In the genomic region with DNA sequence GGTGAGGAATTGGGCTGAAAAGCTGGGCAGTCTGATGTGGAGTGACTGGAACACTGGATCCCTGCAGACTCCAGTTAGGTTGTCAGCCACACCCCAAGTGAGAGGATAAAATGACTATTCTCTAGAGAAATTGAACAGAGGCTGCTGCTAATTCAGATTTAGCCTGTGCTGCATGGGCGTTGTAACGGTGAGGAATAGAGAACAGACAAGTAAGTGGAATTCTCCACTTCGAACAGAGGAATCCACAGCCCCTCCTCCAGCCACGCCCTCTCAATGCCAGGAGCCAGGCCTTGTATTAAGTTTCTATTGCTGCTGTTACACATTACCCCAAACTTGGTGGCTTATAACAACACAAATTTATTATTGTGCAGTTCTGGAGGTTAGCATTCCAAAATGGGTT, we compare ENCODE assay signal across 4 cellular contexts.
"Had no signal": no experiment of that assay in that cellular context is flagged by ENCODE, and none has a peak within 500 bp of the region (broad histone marks: within the 10 kb centered on the region; RNA-seq: fewer than 3 reads in every experiment).

No MANE protein-coding gene starts in this region.

- DNase-seq: H9, HCEC 1CT, IMR-90 had no signal

- H3K4me3 ChIP-seq: K562 had no signal
